Comparison of ENCODE assay signal across 19 cellular contexts in genomic region chr1:233796146-233796798, GRCh38.
DNase-seq lines count a peak whose midpoint lies in the region; ATAC-seq and TF ChIP-seq lines count a peak whose summit lies in the region.
"Had no signal": no experiment of that assay in that cellular context is flagged by ENCODE, and none has a peak within 500 bp of the region (broad histone marks: within the 10 kb centered on the region; RNA-seq: fewer than 3 reads in every experiment).

No MANE protein-coding gene starts in this region.

- POLR2A ChIA-PET in activated CD4-positive, alpha-beta memory T cell treated with anti-CD3 and anti-CD28 coated beads, Interleukin-2, amount 10 ng/mL, durations not matched to agents 7 days and 5 days (lab: Charles Lee), result no interaction called here

- no peaks in the 10 kb centered on the region for H3K36me3 ChIP-seq in aorta (ENCODE audit: control insufficient read depth in 1 of 2, insufficient read depth in 2 of 2, low read length in 1 of 2)
- H3K36me3 ChIP-seq: Peyer's patch had no signal

- peaks cover 11% of the 10 kb centered on the region for H3K4me1 Mint-ChIP-seq in nephron progenitor cell
- no peaks in the 10 kb centered on the region for H3K4me1 Mint-ChIP-seq in activated CD4-positive, alpha-beta memory T cell treated with anti-CD3 and anti-CD28 coated beads, Interleukin-2, amount 10 ng/mL, durations not matched to agents 7 days and 5 days
- H3K4me1 Mint-ChIP-seq: GM23338 had no signal

- H3K27me3 Mint-ChIP-seq in nephron progenitor cell (ENCODE audit: low read depth, poor library complexity), result no peaks in the 10 kb centered on the region
- H3K27me3 Mint-ChIP-seq in activated CD4-positive, alpha-beta memory T cell treated with anti-CD3 and anti-CD28 coated beads, Interleukin-2, amount 10 ng/mL, durations not matched to agents 7 days and 5 days, result peaks cover 8% of the 10 kb centered on the region

- peaks cover 3% of the 10 kb centered on the region for H3K9me3 ChIP-seq in aorta (ENCODE audit: control insufficient read depth, low read length)
- H3K9me3 ChIP-seq: Peyer's patch had no signal

- no peaks in the 10 kb centered on the region for H3K27me3 ChIP-seq in aorta (ENCODE audit: control insufficient read depth in 1 of 2, insufficient read depth in 2 of 2, low read length in 1 of 2)
- H3K27me3 ChIP-seq: Peyer's patch had no signal

- intact Hi-C loops in aorta (cut with DNase I), result loop anchor here in 1 of 2 donors (10.0 kb wide), 1 partner anchor 281 kb away; no protein-coding TSS in a partner anchor

- ATAC-seq in GM21619 (IDR thresholded peaks at IDR 0.05; ENCODE audit: unreplicated experiment), result peak; percentile 57
- ATAC-seq in aorta (ENCODE audit: low FRiP score), result no peak
- ATAC-seq: A549, GM23338, SK-N-SH treated with all-trans-retinoic acid at 6 μM for 48 hours had no signal

- DNase-seq in GM12865 (ENCODE audit: low read depth) (peak; percentile 65), M059J (ENCODE audit: low read depth) (peak; percentile 5), nephron progenitor cell (peak; percentile 12), dedifferentiated amniotic fluid mesenchymal stem cell (ENCODE audit: extremely low spot score) (no peak), HuH-7 (ENCODE audit: low spot score) (no peak), aorta (no peak)
- no peak for DNase-seq in activated CD4-positive, alpha-beta memory T cell treated with anti-CD3 and anti-CD28 coated beads, Interleukin-2, amount 10 ng/mL, durations not matched to agents 7 days and 5 days
- DNase-seq: Calu3, DMS79, IMR-90, Kasumi-1, NCI-H187 treated with DMSO at 0.1 percent for 48 hours, NCI-H2171, Peyer's patch, SHP77 had no signal

- H3K4me3 ChIP-seq in GM12865 (ENCODE audit: low read depth, low read length) (no peak overlapping the region), aorta (ENCODE audit: low read length in 2 of 2) (no peak overlapping the region)
- H3K4me3 ChIP-seq: A549, GM23338, Peyer's patch had no signal

- peaks cover 5% of the 10 kb centered on the region for H3K36me3 Mint-ChIP-seq in nephron progenitor cell (ENCODE audit: low read depth)
- H3K36me3 Mint-ChIP-seq in activated CD4-positive, alpha-beta memory T cell treated with anti-CD3 and anti-CD28 coated beads, Interleukin-2, amount 10 ng/mL, durations not matched to agents 7 days and 5 days (ENCODE audit: low read depth), result no peaks in the 10 kb centered on the region

- H3K4me1 ChIP-seq in aorta (ENCODE audit: control insufficient read depth in 1 of 2, insufficient read depth in 2 of 2, low read length in 2 of 2), result no peaks in the 10 kb centered on the region
- H3K4me1 ChIP-seq: A549, Peyer's patch had no signal

- 22 to 41% methylated on average over 6 of the region's 6 CpGs for WGBS in aorta, 2 donors

- no peak overlapping the region for H3K27ac ChIP-seq in aorta (ENCODE audit: low read depth in 1 of 2, low read length in 2 of 2)
- H3K27ac ChIP-seq: A549, Peyer's patch had no signal

- H3K9me3 Mint-ChIP-seq in nephron progenitor cell, result peaks cover 34% of the 10 kb centered on the region
- no peaks in the 10 kb centered on the region for H3K9me3 Mint-ChIP-seq in activated CD4-positive, alpha-beta memory T cell treated with anti-CD3 and anti-CD28 coated beads, Interleukin-2, amount 10 ng/mL, durations not matched to agents 7 days and 5 days

- CTCF ChIA-PET in activated CD4-positive, alpha-beta memory T cell treated with anti-CD3 and anti-CD28 coated beads, Interleukin-2, amount 10 ng/mL, durations not matched to agents 7 days and 5 days (lab: Charles Lee), result no interaction called here

- no peak overlapping the region for H3K4me3 Mint-ChIP-seq in nephron progenitor cell
- H3K4me3 Mint-ChIP-seq in activated CD4-positive, alpha-beta memory T cell treated with anti-CD3 and anti-CD28 coated beads, Interleukin-2, amount 10 ng/mL, durations not matched to agents 7 days and 5 days, result no peak overlapping the region
- H3K4me3 Mint-ChIP-seq: GM23338 had no signal

- no peak overlapping the region for H3K27ac Mint-ChIP-seq in nephron progenitor cell
- H3K27ac Mint-ChIP-seq in activated CD4-positive, alpha-beta memory T cell treated with anti-CD3 and anti-CD28 coated beads, Interleukin-2, amount 10 ng/mL, durations not matched to agents 7 days and 5 days, result no peak overlapping the region
- H3K27ac Mint-ChIP-seq: GM23338 had no signal

- no peak for TF ChIP-seq CTCF in GM12865 (IDR thresholded peaks at IDR 0.05; ENCODE audit: insufficient read depth, low read depth, low read length, missing control alignments)
- TF ChIP-seq CTCF in nephron progenitor cell (IDR thresholded peaks at IDR 0.05), result no peak

Comparison
In these comparisons a context has a peak if more than half of its experiments do, and no peak if none do; other contexts are left out.
1. DNase-seq: peak in GM12865 (single experiment), M059J (single experiment) and nephron progenitor cell (single experiment); none in dedifferentiated amniotic fluid mesenchymal stem cell (single experiment), HuH-7 (single experiment), activated CD4-positive, alpha-beta memory T cell treated with anti-CD3 and anti-CD28 coated beads, Interleukin-2, amount 10 ng/mL, durations not matched to agents 7 days and 5 days (single experiment) and aorta (0 of 2).